In the genomic region with DNA sequence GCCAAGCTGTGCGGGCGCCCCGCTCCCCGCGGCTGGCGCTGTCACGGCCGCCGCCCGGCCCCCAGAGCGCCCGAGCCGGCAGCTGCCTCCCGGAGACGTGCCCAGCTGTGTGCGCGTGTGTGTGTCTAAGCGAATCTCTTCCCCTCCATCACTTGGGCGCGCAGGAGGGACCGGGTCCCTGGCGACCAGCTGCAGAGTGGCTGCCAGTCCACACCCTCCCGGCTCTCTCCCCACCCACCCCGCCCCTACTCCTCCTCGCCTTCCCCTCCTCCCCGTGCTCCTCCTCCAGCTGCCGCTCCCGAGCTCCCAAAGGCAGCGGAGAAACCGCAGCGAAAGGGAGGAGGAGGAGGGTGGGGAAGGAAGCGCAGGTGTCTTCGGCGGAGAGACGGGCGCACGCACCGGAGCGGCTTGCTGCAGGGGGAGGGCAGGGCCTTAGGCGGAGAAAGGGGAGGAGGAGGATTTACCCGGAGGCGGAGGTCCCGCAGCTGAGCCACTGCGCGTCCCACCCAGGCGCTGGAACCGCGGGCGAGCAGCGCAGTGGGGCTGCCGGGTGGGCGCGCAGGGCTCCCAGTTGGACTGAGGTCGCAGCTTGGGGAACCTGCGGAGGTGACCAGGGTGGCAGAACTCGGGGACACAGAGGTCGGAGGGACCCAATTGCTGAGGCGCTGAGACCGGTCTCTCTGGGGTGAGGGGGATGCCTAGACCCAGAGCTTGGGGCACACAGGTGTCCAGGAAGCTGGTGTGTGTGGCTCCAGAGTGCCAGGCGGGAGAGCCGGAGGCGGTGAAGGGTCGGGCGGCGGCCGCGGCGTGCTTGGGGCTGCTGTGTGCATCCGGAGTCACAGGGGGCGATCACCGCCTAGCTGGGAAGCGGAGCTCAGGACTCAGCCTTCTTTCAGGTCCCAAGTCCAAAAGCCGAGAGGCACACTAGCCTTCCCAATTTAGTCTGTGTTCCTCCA, we compare ENCODE assay signal across 8 cellular contexts. TPM values are rescaled to one million over a fixed set of nuclear protein-coding genes. Genes with fewer than 3 reads are reported as not detected.
DNase-seq lines count a peak whose midpoint lies in the region; ATAC-seq lines count a peak whose summit lies in the region.

A gene with protein sequence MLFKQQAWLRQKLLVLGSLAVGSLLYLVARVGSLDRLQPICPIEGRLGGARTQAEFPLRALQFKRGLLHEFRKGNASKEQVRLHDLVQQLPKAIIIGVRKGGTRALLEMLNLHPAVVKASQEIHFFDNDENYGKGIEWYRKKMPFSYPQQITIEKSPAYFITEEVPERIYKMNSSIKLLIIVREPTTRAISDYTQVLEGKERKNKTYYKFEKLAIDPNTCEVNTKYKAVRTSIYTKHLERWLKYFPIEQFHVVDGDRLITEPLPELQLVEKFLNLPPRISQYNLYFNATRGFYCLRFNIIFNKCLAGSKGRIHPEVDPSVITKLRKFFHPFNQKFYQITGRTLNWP (minus strand): TSS at position 198 of the 956 bp plus-strand sequence. CDS start 280,178 bp downstream, outside the sequence.

- peak; percentile 39 for ATAC-seq in GM21786 (IDR thresholded peaks at IDR 0.05; ENCODE audit: unreplicated experiment)
- ATAC-seq in central memory CD8-positive, alpha-beta T cell (replicated peaks; ENCODE audit: extremely low read depth, poor library complexity, severe bottlenecking), result no peak
- peak; percentile 14 for ATAC-seq in stimulated activated memory B cell treated with anti-CD40 and anti-IgM and Interleukin-4, amounts not matched to agents 10 μg/mL and 1 μg/mL and 100 μg/mL, for 72 hours
- ATAC-seq in HG03354 (IDR thresholded peaks at IDR 0.05; ENCODE audit: poor library complexity, severe bottlenecking, unreplicated experiment), result no peak
- ATAC-seq in natural killer cell treated with Interleukin-12 subunit alpha and Interleukin-12 subunit beta and Interleukin-15 and Interleukin-18, amount 100 ng/mL, for 72 hours, result no peak

- no peaks in the 10 kb centered on the region for H4K20me1 ChIP-seq in BLaER1

- DNase-seq in NCI-H82 treated with DMSO at 0.1 percent for 48 hours (lab: John Stamatoyannopoulos, UW; ENCODE audit: unreplicated experiment) (peak; percentile 11), kidney glomerular epithelial cell (lab: John Stamatoyannopoulos, UW) (peak; percentile 42)
- DNase-seq in central memory CD8-positive, alpha-beta T cell (ENCODE audit: low spot score in 2 of 2), result no peak
- no peak for DNase-seq in natural killer cell treated with Interleukin-12 subunit alpha and Interleukin-12 subunit beta and Interleukin-15 and Interleukin-18, amount 100 ng/mL, for 72 hours (ENCODE audit: low spot score)

- H3K9me3 Mint-ChIP-seq in central memory CD8-positive, alpha-beta T cell, result no peaks in the 10 kb centered on the region
- no peaks in the 10 kb centered on the region for H3K9me3 Mint-ChIP-seq in stimulated activated memory B cell treated with anti-CD40 and anti-IgM and Interleukin-4, amounts not matched to agents 10 μg/mL and 1 μg/mL and 100 μg/mL, for 72 hours
- H3K9me3 Mint-ChIP-seq in natural killer cell treated with Interleukin-12 subunit alpha and Interleukin-12 subunit beta and Interleukin-15 and Interleukin-18, amount 100 ng/mL, for 72 hours, result no peaks in the 10 kb centered on the region

- H3K36me3 Mint-ChIP-seq in central memory CD8-positive, alpha-beta T cell (ENCODE audit: insufficient read depth), result no peaks in the 10 kb centered on the region
- no peaks in the 10 kb centered on the region for H3K36me3 Mint-ChIP-seq in stimulated activated memory B cell treated with anti-CD40 and anti-IgM and Interleukin-4, amounts not matched to agents 10 μg/mL and 1 μg/mL and 100 μg/mL, for 72 hours
- peaks cover 6% of the 10 kb centered on the region for H3K36me3 Mint-ChIP-seq in natural killer cell treated with Interleukin-12 subunit alpha and Interleukin-12 subunit beta and Interleukin-15 and Interleukin-18, amount 100 ng/mL, for 72 hours

- peak within 1 kb of the TSS; percentile 79 for H3K4me3 ChIP-seq in BLaER1

- H3K9ac ChIP-seq in BLaER1, result peak within 1 kb of the TSS; percentile 66; the same call in 1 of the 2 replicates

- peaks cover 16% of the 10 kb centered on the region; the same call in 1 of the 2 replicates for H3K4me1 ChIP-seq in BLaER1

- H3K27ac ChIP-seq in BLaER1, result peak within 1 kb of the TSS; percentile 22; the same call in 1 of the 2 replicates

- peak within 1 kb of the TSS; percentile 14 for H3K4me3 Mint-ChIP-seq in central memory CD8-positive, alpha-beta T cell
- H3K4me3 Mint-ChIP-seq in stimulated activated memory B cell treated with anti-CD40 and anti-IgM and Interleukin-4, amounts not matched to agents 10 μg/mL and 1 μg/mL and 100 μg/mL, for 72 hours, result no peak within 1 kb of the TSS
- no peak within 1 kb of the TSS for H3K4me3 Mint-ChIP-seq in natural killer cell treated with Interleukin-12 subunit alpha and Interleukin-12 subunit beta and Interleukin-15 and Interleukin-18, amount 100 ng/mL, for 72 hours

- H3K36me3 ChIP-seq in BLaER1, result no peaks in the 10 kb centered on the region

- H3K27me3 ChIP-seq in BLaER1, result peaks cover 17% of the 10 kb centered on the region

- peaks cover 24% of the 10 kb centered on the region for H3K27me3 Mint-ChIP-seq in central memory CD8-positive, alpha-beta T cell
- peaks cover 27% of the 10 kb centered on the region for H3K27me3 Mint-ChIP-seq in stimulated activated memory B cell treated with anti-CD40 and anti-IgM and Interleukin-4, amounts not matched to agents 10 μg/mL and 1 μg/mL and 100 μg/mL, for 72 hours
- H3K27me3 Mint-ChIP-seq in natural killer cell treated with Interleukin-12 subunit alpha and Interleukin-12 subunit beta and Interleukin-15 and Interleukin-18, amount 100 ng/mL, for 72 hours, result peaks cover 11 to 19% of the 10 kb centered on the region in 2 donors

- no peaks in the 10 kb centered on the region for H3K9me3 ChIP-seq in BLaER1

- no peak within 1 kb of the TSS for H3K27ac Mint-ChIP-seq in central memory CD8-positive, alpha-beta T cell (ENCODE audit: low read depth)
- H3K27ac Mint-ChIP-seq in stimulated activated memory B cell treated with anti-CD40 and anti-IgM and Interleukin-4, amounts not matched to agents 10 μg/mL and 1 μg/mL and 100 μg/mL, for 72 hours, result no peak within 1 kb of the TSS
- no peak within 1 kb of the TSS for H3K27ac Mint-ChIP-seq in natural killer cell treated with Interleukin-12 subunit alpha and Interleukin-12 subunit beta and Interleukin-15 and Interleukin-18, amount 100 ng/mL, for 72 hours

- H3K4me2 ChIP-seq in BLaER1, result peak within 1 kb of the TSS; percentile 98

- H3K4me1 Mint-ChIP-seq in central memory CD8-positive, alpha-beta T cell, result no peaks in the 10 kb centered on the region
- peaks cover 4% of the 10 kb centered on the region for H3K4me1 Mint-ChIP-seq in stimulated activated memory B cell treated with anti-CD40 and anti-IgM and Interleukin-4, amounts not matched to agents 10 μg/mL and 1 μg/mL and 100 μg/mL, for 72 hours
- H3K4me1 Mint-ChIP-seq in natural killer cell treated with Interleukin-12 subunit alpha and Interleukin-12 subunit beta and Interleukin-15 and Interleukin-18, amount 100 ng/mL, for 72 hours (ENCODE audit: low read depth in 2 of 2), result no peaks in the 10 kb centered on the region

RNA-seq across cellular contexts. Expression of the gene that starts here (rescaled TPM):
- total RNA-seq in natural killer cell treated with Interleukin-12 subunit alpha and Interleukin-12 subunit beta and Interleukin-15 and Interleukin-18, amount 100 ng/mL, for 72 hours, result not detected

Comparison
In these comparisons a context has a peak if more than half of its experiments do, and no peak if none do; other contexts are left out.
1. ATAC-seq: peak in GM21786 (single experiment) and stimulated activated memory B cell treated with anti-CD40 and anti-IgM and Interleukin-4, amounts not matched to agents 10 μg/mL and 1 μg/mL and 100 μg/mL, for 72 hours (single experiment); none in central memory CD8-positive, alpha-beta T cell (single experiment), HG03354 (single experiment) and natural killer cell treated with Interleukin-12 subunit alpha and Interleukin-12 subunit beta and Interleukin-15 and Interleukin-18, amount 100 ng/mL, for 72 hours (0 of 2).
2. DNase-seq: peak in NCI-H82 treated with DMSO at 0.1 percent for 48 hours (single experiment) and kidney glomerular epithelial cell (single experiment); none in central memory CD8-positive, alpha-beta T cell (0 of 2) and natural killer cell treated with Interleukin-12 subunit alpha and Interleukin-12 subunit beta and Interleukin-15 and Interleukin-18, amount 100 ng/mL, for 72 hours (single experiment).